In the genomic region with DNA sequence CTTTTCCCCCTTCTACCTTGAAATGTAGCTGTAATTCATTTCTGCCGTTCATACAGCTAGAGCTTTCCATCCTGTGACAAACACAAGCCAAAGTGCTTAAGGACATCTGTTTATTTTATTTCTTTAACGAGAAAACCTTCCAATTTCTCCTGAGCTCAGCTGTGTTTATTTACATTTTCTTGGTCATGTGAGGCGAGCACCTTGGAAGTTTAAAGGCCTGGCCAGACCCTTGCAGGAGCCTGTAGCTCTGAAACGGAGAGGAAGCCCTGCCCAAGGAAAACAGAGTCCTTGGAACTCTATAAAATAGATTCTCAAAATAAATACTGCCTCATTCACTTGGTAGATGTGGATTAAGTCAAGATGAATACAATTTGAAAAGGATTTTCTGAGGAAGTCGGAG, we compare ENCODE assay signal across 17 cellular contexts.
A peak's percentile ranks its signal among the peaks of the same experiment; 100 is the strongest.
DNase-seq lines count a peak whose midpoint lies in the region; ATAC-seq and TF ChIP-seq lines count a peak whose summit lies in the region.
"Had no signal": no experiment of that assay in that cellular context is flagged by ENCODE, and none has a peak within 500 bp of the region (broad histone marks: within the 10 kb centered on the region; RNA-seq: fewer than 3 reads in every experiment).

No MANE protein-coding gene starts in this region.

- ATAC-seq in upper lobe of right lung (no peak), HG02798 (IDR thresholded peaks at IDR 0.05; ENCODE audit: poor library complexity, unreplicated experiment) (no peak), lower lobe of right lung (no peak)
- ATAC-seq: activated CD8-positive, alpha-beta memory T cell treated with anti-CD3 and anti-CD28 coated beads, Interleukin-2, amount 10 ng/mL, durations not matched to agents 7 days and 5 days had no signal

- H3K4me1 Mint-ChIP-seq in dendritic cell treated with granulocyte-macrophage colony-stimulating factor and Interleukin-4, amounts not matched to agents 40 ng/mL and 50 ng/mL, for 4 days (ENCODE audit: low read depth), result peaks cover 38% of the 10 kb centered on the region
- H3K4me1 Mint-ChIP-seq: activated CD8-positive, alpha-beta memory T cell treated with anti-CD3 and anti-CD28 coated beads, Interleukin-2, amount 10 ng/mL, durations not matched to agents 7 days and 5 days had no signal

- H3K4me3 ChIP-seq in neuronal stem cell (ENCODE audit: low read length in 2 of 2) (no peak overlapping the region), upper lobe of right lung (no peak overlapping the region), lower lobe of right lung (no peak overlapping the region)

- no peak overlapping the region for H3K18ac ChIP-seq in neuronal stem cell (ENCODE audit: low read length)

- no peaks in the 10 kb centered on the region for H3K9me3 Mint-ChIP-seq in dendritic cell treated with granulocyte-macrophage colony-stimulating factor and Interleukin-4, amounts not matched to agents 40 ng/mL and 50 ng/mL, for 4 days

- H2BK5ac ChIP-seq in neuronal stem cell (ENCODE audit: low read length), result no peak overlapping the region

- H2AFZ ChIP-seq in neuronal stem cell (ENCODE audit: low read length), result no peak overlapping the region

- no peak overlapping the region for H2BK12ac ChIP-seq in neuronal stem cell (ENCODE audit: low read length)

- H3K9me3 ChIP-seq in neuronal stem cell (replicated peaks in 1 of 2; ENCODE audit: control insufficient read depth in 2 of 2, insufficient read depth in 1 of 2, low read depth in 1 of 2, low read length in 2 of 2) (no peaks in the 10 kb centered on the region), upper lobe of right lung (no peaks in the 10 kb centered on the region), lower lobe of right lung (no peaks in the 10 kb centered on the region)

- H4K91ac ChIP-seq in neuronal stem cell (ENCODE audit: low read depth, low read length, poor library complexity), result no peak overlapping the region

- DNase-seq in NCI-H2227 (lab: John Stamatoyannopoulos, UW; ENCODE audit: unreplicated experiment) (peak; percentile 9), NCI-H2227 treated with DMSO at 0.1 percent for 48 hours (lab: John Stamatoyannopoulos, UW) (no peak), neuronal stem cell (ENCODE audit: low spot score) (no peak), upper lobe of right lung (no peak), lower lobe of right lung (no peak), HT-29 (ENCODE audit: low spot score) (no peak)
- DNase-seq: activated CD4-positive, alpha-beta T cell treated with anti-CD3 and anti-CD28 coated beads for 1 hour; activated CD8-positive, alpha-beta memory T cell treated with anti-CD3 and anti-CD28 coated beads, Interleukin-2, amount 10 ng/mL, durations not matched to agents 7 days and 5 days; activated gamma-delta T cell treated with Interleukin-2 at 50 U/mL for 16 hours; aorta; C1 segment of cervical spinal cord; H9; NCI-H187 had no signal

- no peak overlapping the region for H3K9ac ChIP-seq in neuronal stem cell (ENCODE audit: low read depth, low read length, poor library complexity)

- H3K4me3 Mint-ChIP-seq in dendritic cell treated with granulocyte-macrophage colony-stimulating factor and Interleukin-4, amounts not matched to agents 40 ng/mL and 50 ng/mL, for 4 days, result no peak overlapping the region
- H3K4me3 Mint-ChIP-seq: activated CD8-positive, alpha-beta memory T cell treated with anti-CD3 and anti-CD28 coated beads, Interleukin-2, amount 10 ng/mL, durations not matched to agents 7 days and 5 days; H9 had no signal

- no peak overlapping the region for H3K4ac ChIP-seq in neuronal stem cell (ENCODE audit: low read length)

- no peaks in the 10 kb centered on the region for H3K79me1 ChIP-seq in neuronal stem cell (ENCODE audit: low read depth, low read length)

- TF ChIP-seq CTCF in upper lobe of right lung (IDR thresholded peaks at IDR 0.05) (no peak), lower lobe of right lung (IDR thresholded peaks at IDR 0.05) (no peak)

- no peaks in the 10 kb centered on the region for H3K36me3 Mint-ChIP-seq in dendritic cell treated with granulocyte-macrophage colony-stimulating factor and Interleukin-4, amounts not matched to agents 40 ng/mL and 50 ng/mL, for 4 days (ENCODE audit: low read depth)
- H3K36me3 Mint-ChIP-seq: activated CD8-positive, alpha-beta memory T cell treated with anti-CD3 and anti-CD28 coated beads, Interleukin-2, amount 10 ng/mL, durations not matched to agents 7 days and 5 days had no signal

- H3K27me3 ChIP-seq in neuronal stem cell (ENCODE audit: control insufficient read depth in 3 of 3, insufficient read depth in 3 of 3, low read depth in 1 of 3, low read length in 3 of 3), result peaks cover 0 to 23% (median 0%) of the 10 kb centered on the region in 3 experiments
- no peaks in the 10 kb centered on the region for H3K27me3 ChIP-seq in upper lobe of right lung
- no peaks in the 10 kb centered on the region for H3K27me3 ChIP-seq in lower lobe of right lung (ENCODE audit: low read depth)

- no peak overlapping the region for H4K8ac ChIP-seq in neuronal stem cell (ENCODE audit: low read depth, low read length)

- H3K4me1 ChIP-seq in neuronal stem cell (ENCODE audit: control insufficient read depth in 2 of 2, insufficient read depth in 1 of 2, low read depth in 1 of 2, low read length in 2 of 2), result peaks cover 0 to 14% of the 10 kb centered on the region in 2 donors
- H3K4me1 ChIP-seq in upper lobe of right lung, result peaks cover 8% of the 10 kb centered on the region
- no peaks in the 10 kb centered on the region for H3K4me1 ChIP-seq in lower lobe of right lung

- H2BK120ac ChIP-seq in neuronal stem cell (ENCODE audit: low read depth, low read length), result no peak overlapping the region

- H3K27ac Mint-ChIP-seq in dendritic cell treated with granulocyte-macrophage colony-stimulating factor and Interleukin-4, amounts not matched to agents 40 ng/mL and 50 ng/mL, for 4 days, result peak overlapping the region; percentile 72
- H3K27ac Mint-ChIP-seq: activated CD8-positive, alpha-beta memory T cell treated with anti-CD3 and anti-CD28 coated beads, Interleukin-2, amount 10 ng/mL, durations not matched to agents 7 days and 5 days had no signal

- no peak overlapping the region for H2AK5ac ChIP-seq in neuronal stem cell (ENCODE audit: low read depth, low read length)

- no CpG with 5 or more reads among the region's 5 CpGs for WGBS in neuronal stem cell (ENCODE audit: extremely low coverage in 2 of 2, insufficient read length in 2 of 2, insufficient replicate concordance in 1 of 2), 2 donors

- H3K27ac ChIP-seq in neuronal stem cell (replicated peaks; ENCODE audit: low read length) (peak overlapping the region; percentile 46), upper lobe of right lung (peak overlapping the region; percentile 55), lower lobe of right lung (no peak overlapping the region)
- H3K27ac ChIP-seq: 22Rv1 had no signal

- no peak overlapping the region for H3K4me2 ChIP-seq in neuronal stem cell (ENCODE audit: insufficient read depth, low read length, poor library complexity, severe bottlenecking)

- no peaks in the 10 kb centered on the region for H3K36me3 ChIP-seq in neuronal stem cell (replicated peaks in 1 of 2; ENCODE audit: control insufficient read depth in 2 of 2, insufficient read depth in 2 of 2, low read length in 2 of 2)
- H3K36me3 ChIP-seq in upper lobe of right lung, result no peaks in the 10 kb centered on the region
- no peaks in the 10 kb centered on the region for H3K36me3 ChIP-seq in lower lobe of right lung

- peaks cover 23% of the 10 kb centered on the region for H3K27me3 Mint-ChIP-seq in dendritic cell treated with granulocyte-macrophage colony-stimulating factor and Interleukin-4, amounts not matched to agents 40 ng/mL and 50 ng/mL, for 4 days
- H3K27me3 Mint-ChIP-seq: progenitor cell of endocrine pancreas had no signal

- H3K14ac ChIP-seq in neuronal stem cell (ENCODE audit: low read length), result no peak overlapping the region

- no peak overlapping the region for H3K23ac ChIP-seq in neuronal stem cell (ENCODE audit: low read depth, low read length, poor library complexity)

- intact Hi-C loops in dendritic cell treated with granulocyte-macrophage colony-stimulating factor and Interleukin-4, amounts not matched to agents 40 ng/mL and 50 ng/mL, for 4 days (cut with micrococcal nuclease), result no loop called here
- intact Hi-C loops in upper lobe of right lung (cut with DNase I) (no loop called here), lower lobe of right lung (cut with DNase I) (no loop called here)

- H2BK15ac ChIP-seq in neuronal stem cell (ENCODE audit: low read length), result no peak overlapping the region
